9 cellular contexts compared by ENCODE assay signal in the genomic region with DNA sequence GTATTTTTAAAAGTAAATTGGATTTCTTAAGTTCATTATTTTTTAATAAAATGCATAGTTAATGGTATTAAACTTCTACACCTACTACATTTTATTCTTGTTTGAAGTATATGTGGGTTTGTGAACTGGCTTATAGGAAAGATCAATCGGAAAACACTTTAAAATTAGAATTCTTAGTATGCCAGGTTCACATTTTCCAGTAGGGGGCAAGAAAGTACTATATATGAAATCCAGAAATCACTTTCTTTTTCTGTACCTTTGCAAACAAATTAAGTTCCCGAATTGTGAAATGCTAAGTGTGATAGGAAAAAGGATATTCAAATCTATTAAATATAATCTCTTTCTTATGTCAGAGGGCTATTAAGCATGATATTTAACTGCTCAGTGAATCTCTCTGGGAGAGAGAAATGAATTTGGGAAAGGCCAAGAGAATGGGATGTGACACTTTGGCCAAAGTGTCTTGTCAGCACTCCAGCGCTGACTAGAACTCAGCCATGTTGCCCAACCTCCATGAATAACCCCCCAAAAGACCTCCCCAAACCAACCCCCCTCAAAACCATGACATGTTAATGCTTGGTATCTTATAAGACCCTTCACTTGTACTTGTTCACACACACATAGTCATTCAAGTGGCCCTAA.
DNase-seq lines count a peak whose midpoint lies in the region; ATAC-seq, FAIRE-seq and TF ChIP-seq lines count a peak whose summit lies in the region.
"Had no signal": no experiment of that assay in that cellular context is flagged by ENCODE, and none has a peak within 500 bp of the region (broad histone marks: within the 10 kb centered on the region; RNA-seq: fewer than 3 reads in every experiment).

No MANE protein-coding gene starts in this region.

- CTCF ChIA-PET in CD8-positive, alpha-beta T cell (lab: Charles Lee), result no interaction called here

- no peaks in the 10 kb centered on the region for H3K36me3 Mint-ChIP-seq in CD8-positive, alpha-beta T cell

- intact Hi-C loops in CD8-positive, alpha-beta T cell (cut with DNase I, micrococcal nuclease), result no loop called here

- DNase-seq in COR-L47 (lab: John Stamatoyannopoulos, UW) (peak; percentile 24), NCI-H460 (ENCODE audit: extremely low read depth, low read depth) (peak; percentile 9), renal cortical epithelial cell (ENCODE audit: low read depth) (peak; percentile 57)
- DNase-seq in activated CD4-positive, alpha-beta T cell treated with anti-CD3 and anti-CD28 coated beads for 1 hour, result no peak
- no peak for DNase-seq in activated CD4-positive, CD25-positive, alpha-beta regulatory T cell treated with anti-CD3 and anti-CD28 coated beads, Interleukin-2, amount 50 U/mL, for 72 hours
- DNase-seq in CD8-positive, alpha-beta T cell, result no peak

- peak; percentile 59 for ATAC-seq in GM21717 (IDR thresholded peaks at IDR 0.05; ENCODE audit: unreplicated experiment)
- ATAC-seq in CD8-positive, alpha-beta T cell, result no peak

- H3K27me3 Mint-ChIP-seq in CD8-positive, alpha-beta T cell (ENCODE audit: low read depth), result peaks cover 5% of the 10 kb centered on the region

- H3K9me3 ChIP-seq in CD8-positive, alpha-beta T cell (ENCODE audit: low read length), result no peaks in the 10 kb centered on the region

- no peaks in the 10 kb centered on the region for H3K4me1 ChIP-seq in CD8-positive, alpha-beta T cell (ENCODE audit: insufficient read depth, low read length)

- no peak overlapping the region for H3K27ac Mint-ChIP-seq in CD8-positive, alpha-beta T cell

- H3K4me1 Mint-ChIP-seq in CD8-positive, alpha-beta T cell (ENCODE audit: low read depth), result no peaks in the 10 kb centered on the region

- H3K36me3 ChIP-seq in CD8-positive, alpha-beta T cell (ENCODE audit: insufficient read depth, low read length), result no peaks in the 10 kb centered on the region

- TF ChIP-seq CTCF in CD8-positive, alpha-beta T cell (IDR thresholded peaks at IDR 0.05), result no peak

- no peaks in the 10 kb centered on the region for H3K27me3 ChIP-seq in CD8-positive, alpha-beta T cell (ENCODE audit: insufficient read depth, low read length)

- no peak overlapping the region for H3K4me3 Mint-ChIP-seq in CD8-positive, alpha-beta T cell

- no peak overlapping the region for H3K4me3 ChIP-seq in CD8-positive, alpha-beta T cell (ENCODE audit: low read depth, low read length)

- peak; percentile 92 for FAIRE-seq in endometrium (lab: Jason Lieb, UNC)
- FAIRE-seq: colon had no signal

- no peaks in the 10 kb centered on the region for H3K9me3 Mint-ChIP-seq in CD8-positive, alpha-beta T cell

- POLR2A ChIA-PET in CD8-positive, alpha-beta T cell (lab: Charles Lee), result no interaction called here

- no peak overlapping the region for H3K27ac ChIP-seq in CD8-positive, alpha-beta T cell (ENCODE audit: low read depth, low read length)

Comparison
In these comparisons a context has a peak if more than half of its experiments do, and no peak if none do; other contexts are left out.
1. DNase-seq: peak in COR-L47 (single experiment), NCI-H460 (single experiment) and renal cortical epithelial cell (single experiment); none in activated CD4-positive, alpha-beta T cell treated with anti-CD3 and anti-CD28 coated beads for 1 hour (single experiment), activated CD4-positive, CD25-positive, alpha-beta regulatory T cell treated with anti-CD3 and anti-CD28 coated beads, Interleukin-2, amount 50 U/mL, for 72 hours (single experiment) and CD8-positive, alpha-beta T cell (0 of 7).